ENCODE assay signal across 13 cellular contexts in the genomic region with DNA sequence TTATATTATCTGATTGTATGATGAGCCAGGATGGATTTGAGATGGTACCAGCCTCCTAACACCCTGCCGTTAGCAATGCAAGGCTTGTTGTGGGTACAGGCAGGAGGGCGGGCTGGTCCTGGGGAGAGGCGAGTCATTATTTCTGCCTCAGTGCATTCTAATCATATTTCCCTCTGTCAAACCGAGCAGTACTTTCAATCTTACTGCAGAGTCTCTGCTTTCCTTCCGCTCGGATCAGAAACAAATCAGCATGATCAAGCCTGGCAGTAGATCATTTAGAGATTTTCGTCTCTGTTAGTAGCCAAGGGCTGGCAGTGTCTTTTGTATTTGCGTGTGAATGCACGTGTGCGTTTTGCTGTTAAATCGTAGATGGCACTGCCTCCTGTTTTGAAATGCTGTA.
A peak's percentile ranks its signal among the peaks of the same experiment; 100 is the strongest.
DNase-seq lines count a peak whose midpoint lies in the region; ATAC-seq and TF ChIP-seq lines count a peak whose summit lies in the region.
"Had no signal": no experiment of that assay in that cellular context is flagged by ENCODE, and none has a peak within 500 bp of the region (broad histone marks: within the 10 kb centered on the region; RNA-seq: fewer than 3 reads in every experiment).

No MANE protein-coding gene starts in this region.

- ATAC-seq in GM19463 (IDR thresholded peaks at IDR 0.05; ENCODE audit: unreplicated experiment), result peak; percentile 87
- peak; percentile 54 for ATAC-seq in HG03025 (IDR thresholded peaks at IDR 0.05; ENCODE audit: low FRiP score, unreplicated experiment)
- ATAC-seq in GM19452 (IDR thresholded peaks at IDR 0.05; ENCODE audit: unreplicated experiment), result no peak

- in situ Hi-C loops in G401 (cut with HindIII; ENCODE audit: low sequenced_read_pairs), result no loop called here

- no peaks in the 10 kb centered on the region for H3K27me3 Mint-ChIP-seq in brain

- TF ChIP-seq CTCF in brain (conservative IDR thresholded peaks at IDR 0.05), result no peak

- peak overlapping the region; percentile 76 to 98 (median 86) for H3K27ac Mint-ChIP-seq in brain

- H3K36me3 Mint-ChIP-seq in brain, result no peaks in the 10 kb centered on the region

- peak overlapping the region; percentile 26 to 75 (median 52) for H3K4me3 Mint-ChIP-seq in brain

- DNase-seq in G401 (ENCODE audit: low spot score), result peak; percentile 87
- no peak for DNase-seq in activated T-cell treated with anti-CD3 and anti-CD28 coated beads, Interleukin-2, amount 50 U/mL, for 48 hours
- no peak for DNase-seq in activated T-cell treated with anti-CD3 and anti-CD28 coated beads, Interleukin-2, amount 50 U/mL, for 1 hour
- DNase-seq in NOMO-1 treated with dmso at 0.1 percent for 144 hours (lab: John Stamatoyannopoulos, UW; ENCODE audit: unreplicated experiment), result no peak
- DNase-seq: activated CD4-positive, CD25-positive, alpha-beta regulatory T cell; activated gamma-delta T cell; NCI-H146; posterior cingulate gyrus; RPMI8226 had no signal

- H3K9me3 Mint-ChIP-seq in brain, result peaks cover 3 to 21% (median 17%) of the 10 kb centered on the region in 5 experiments

- H3K4me1 Mint-ChIP-seq in brain, result peaks cover 28% of the 10 kb centered on the region
